In genomic region chr9:83062653-83063527, GRCh38 we compare ENCODE assay signal across 8 cellular contexts. TPM values are rescaled to one million over a fixed set of nuclear protein-coding genes. Genes with fewer than 3 reads are reported as not detected.
DNase-seq lines count a peak whose midpoint lies in the region; ATAC-seq and TF ChIP-seq lines count a peak whose summit lies in the region.

RASEF (minus strand) TSS chr9:83063142; CDS start chr9:83062867, 275 bp downstream.

- ATAC-seq in omental fat pad (ENCODE audit: low FRiP score) (peak; percentile 33), GM21367 (IDR thresholded peaks at IDR 0.05; ENCODE audit: unreplicated experiment) (no peak), sciatic nerve (no peak), HG03432 (IDR thresholded peaks at IDR 0.05; ENCODE audit: unreplicated experiment) (no peak)

- peak; percentile 46 for DNase-seq in DMS79 (lab: John Stamatoyannopoulos, UW)
- peak; percentile 55 for DNase-seq in NCI-H2196 treated with DMSO at 0.1 percent for 48 hours (lab: John Stamatoyannopoulos, UW; ENCODE audit: unreplicated experiment)
- peak; percentile 75 for DNase-seq in epithelial cell of esophagus (ENCODE audit: low read depth)
- DNase-seq in omental fat pad (ENCODE audit: low spot score): no peak
- DNase-seq in sciatic nerve (ENCODE audit: low spot score): no peak
- DNase-seq in activated naive CD4-positive, alpha-beta T cell (lab: John Stamatoyannopoulos, UW): no peak

- H3K4me3 ChIP-seq in epithelial cell of esophagus (ENCODE audit: low read length): peak within 1 kb of the TSS; percentile 63

- intact Hi-C loops in sciatic nerve (cut with DNase I): no loop called here

- TF ChIP-seq CTCF in epithelial cell of esophagus (IDR thresholded peaks at IDR 0.05; ENCODE audit: insufficient read depth, low read depth, low read length, missing control alignments) (no peak), omental fat pad (IDR thresholded peaks at IDR 0.05) (no peak)

RNA-seq across cellular contexts. Expression of gene RASEF, which starts in this region (rescaled TPM):
- 1 to 10 TPM in 2 of 4 donors, under 1 TPM in 2; 0.12 to 1.6 (median 0.65) TPM for total RNA-seq in omental fat pad
- total RNA-seq in sciatic nerve: 0.09 TPM

Comparison
In these comparisons a context has a peak if more than half of its experiments do, and no peak if none do; other contexts are left out.
1. DNase-seq: peak in DMS79 (single experiment), NCI-H2196 treated with DMSO at 0.1 percent for 48 hours (single experiment) and epithelial cell of esophagus (single experiment); none in omental fat pad (single experiment), sciatic nerve (single experiment) and activated naive CD4-positive, alpha-beta T cell (0 of 4).